1 cellular context compared by ENCODE assay signal in the genomic region with DNA sequence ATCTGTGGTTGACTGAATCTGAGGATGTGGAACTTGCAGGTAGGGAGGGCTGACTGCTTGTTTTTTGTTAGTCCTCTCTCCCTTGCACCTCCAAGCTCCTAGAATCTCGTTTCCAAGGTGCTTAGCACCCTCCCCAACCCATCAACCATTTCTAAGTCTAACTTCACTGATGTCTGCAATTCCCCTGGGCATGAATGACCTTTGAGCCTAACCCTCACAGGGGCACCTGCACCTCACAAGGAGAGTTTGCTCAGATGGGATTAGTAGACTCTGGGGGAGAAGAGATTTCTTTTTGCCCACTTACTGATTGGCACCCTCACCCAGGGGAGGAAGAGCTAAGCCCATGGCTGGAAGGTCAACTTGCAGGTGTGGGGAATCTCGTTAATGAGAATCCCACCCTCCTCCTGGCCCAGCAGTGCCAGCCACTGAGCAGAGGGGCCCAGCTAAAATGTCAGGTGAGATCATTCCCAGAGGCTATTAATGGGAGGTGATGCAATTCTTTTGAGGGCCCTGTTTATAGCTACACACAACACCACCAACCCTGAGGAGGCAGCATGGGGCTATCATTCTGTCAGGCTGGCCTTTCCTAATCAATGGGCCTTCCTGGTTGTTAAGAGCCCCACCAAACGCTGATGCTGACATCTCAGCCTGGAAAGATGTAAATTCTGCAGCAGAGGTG.
TF ChIP-seq lines count a peak whose summit lies in the region.

No MANE protein-coding gene starts in this region.

TF ChIP-seq in GM23338, 12 proteins besides CTCF, POLR2A, EP300 and RAD21:
- TF ChIP-seq ETS1 (IDR thresholded peaks at IDR 0.05) (no peak), STAT1 (IDR thresholded peaks at IDR 0.05; ENCODE audit: unreplicated experiment) (no peak), ZNF331 (CRISPR knock-in tag; IDR thresholded peaks at IDR 0.05; ENCODE audit: low read depth) (no peak), POLR2AphosphoS5 (IDR thresholded peaks at IDR 0.05; ENCODE audit: low read depth) (no peak), NANOG (IDR thresholded peaks at IDR 0.05; ENCODE audit: borderline replicate concordance) (no peak), JUNB (IDR thresholded peaks at IDR 0.05; ENCODE audit: unreplicated experiment) (no peak), EZH2phosphoT487 (IDR thresholded peaks at IDR 0.05; ENCODE audit: unreplicated experiment) (no peak), EZH2 (IDR thresholded peaks at IDR 0.05; ENCODE audit: low read depth, unreplicated experiment) (no peak), ZNF114 (CRISPR knock-in tag; IDR thresholded peaks at IDR 0.05) (no peak), ZNF462 (CRISPR knock-in tag; IDR thresholded peaks at IDR 0.05) (no peak), CREB1 (CRISPR knock-in tag; IDR thresholded peaks at IDR 0.05; ENCODE audit: low read depth) (no peak)
- TF ChIP-seq, protein P1, sequence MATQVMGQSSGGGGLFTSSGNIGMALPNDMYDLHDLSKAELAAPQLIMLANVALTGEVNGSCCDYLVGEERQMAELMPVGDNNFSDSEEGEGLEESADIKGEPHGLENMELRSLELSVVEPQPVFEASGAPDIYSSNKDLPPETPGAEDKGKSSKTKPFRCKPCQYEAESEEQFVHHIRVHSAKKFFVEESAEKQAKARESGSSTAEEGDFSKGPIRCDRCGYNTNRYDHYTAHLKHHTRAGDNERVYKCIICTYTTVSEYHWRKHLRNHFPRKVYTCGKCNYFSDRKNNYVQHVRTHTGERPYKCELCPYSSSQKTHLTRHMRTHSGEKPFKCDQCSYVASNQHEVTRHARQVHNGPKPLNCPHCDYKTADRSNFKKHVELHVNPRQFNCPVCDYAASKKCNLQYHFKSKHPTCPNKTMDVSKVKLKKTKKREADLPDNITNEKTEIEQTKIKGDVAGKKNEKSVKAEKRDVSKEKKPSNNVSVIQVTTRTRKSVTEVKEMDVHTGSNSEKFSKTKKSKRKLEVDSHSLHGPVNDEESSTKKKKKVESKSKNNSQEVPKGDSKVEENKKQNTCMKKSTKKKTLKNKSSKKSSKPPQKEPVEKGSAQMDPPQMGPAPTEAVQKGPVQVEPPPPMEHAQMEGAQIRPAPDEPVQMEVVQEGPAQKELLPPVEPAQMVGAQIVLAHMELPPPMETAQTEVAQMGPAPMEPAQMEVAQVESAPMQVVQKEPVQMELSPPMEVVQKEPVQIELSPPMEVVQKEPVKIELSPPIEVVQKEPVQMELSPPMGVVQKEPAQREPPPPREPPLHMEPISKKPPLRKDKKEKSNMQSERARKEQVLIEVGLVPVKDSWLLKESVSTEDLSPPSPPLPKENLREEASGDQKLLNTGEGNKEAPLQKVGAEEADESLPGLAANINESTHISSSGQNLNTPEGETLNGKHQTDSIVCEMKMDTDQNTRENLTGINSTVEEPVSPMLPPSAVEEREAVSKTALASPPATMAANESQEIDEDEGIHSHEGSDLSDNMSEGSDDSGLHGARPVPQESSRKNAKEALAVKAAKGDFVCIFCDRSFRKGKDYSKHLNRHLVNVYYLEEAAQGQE (IDR thresholded peaks at IDR 0.05; ENCODE audit: unreplicated experiment): no peak
